Comparison of ENCODE assay signal across 20 cellular contexts in genomic region chr22:28589102-28589501, GRCh38.
"Had no signal": no experiment of that assay in that cellular context is flagged by ENCODE, and none has a peak within 500 bp of the region (broad histone marks: within the 10 kb centered on the region; RNA-seq: fewer than 3 reads in every experiment).

No MANE protein-coding gene starts in this region.

- H3K4me1 ChIP-seq: SJSA1 had no signal

- H3K4me3 ChIP-seq: SJSA1, SK-N-MC had no signal

- H3K27me3 ChIP-seq: SJSA1 had no signal

- DNase-seq: MM.1S, NCI-H1092 treated with DMSO at 0.1 percent for 48 hours, NCI-H1436, NCI-H187, NCI-H2029, NCI-H2081 treated with DMSO at 0.1 percent for 48 hours, NCI-H2171, NCI-H226, NCI-H446, NCI-H510A, NCI-H524 treated with DMSO at 0.1 percent for 48 hours, NCI-H69, NCI-H774, Right ventricle myocardium superior, RPMI8226, SIG-M5 had no signal

- H3K9me3 ChIP-seq: SJSA1 had no signal

- H3K27ac ChIP-seq: HL-60, KMS-11, SJSA1, SK-N-MC had no signal

- H3K36me3 ChIP-seq: SJSA1 had no signal
